16 cellular contexts compared by ENCODE assay signal in the genomic region with DNA sequence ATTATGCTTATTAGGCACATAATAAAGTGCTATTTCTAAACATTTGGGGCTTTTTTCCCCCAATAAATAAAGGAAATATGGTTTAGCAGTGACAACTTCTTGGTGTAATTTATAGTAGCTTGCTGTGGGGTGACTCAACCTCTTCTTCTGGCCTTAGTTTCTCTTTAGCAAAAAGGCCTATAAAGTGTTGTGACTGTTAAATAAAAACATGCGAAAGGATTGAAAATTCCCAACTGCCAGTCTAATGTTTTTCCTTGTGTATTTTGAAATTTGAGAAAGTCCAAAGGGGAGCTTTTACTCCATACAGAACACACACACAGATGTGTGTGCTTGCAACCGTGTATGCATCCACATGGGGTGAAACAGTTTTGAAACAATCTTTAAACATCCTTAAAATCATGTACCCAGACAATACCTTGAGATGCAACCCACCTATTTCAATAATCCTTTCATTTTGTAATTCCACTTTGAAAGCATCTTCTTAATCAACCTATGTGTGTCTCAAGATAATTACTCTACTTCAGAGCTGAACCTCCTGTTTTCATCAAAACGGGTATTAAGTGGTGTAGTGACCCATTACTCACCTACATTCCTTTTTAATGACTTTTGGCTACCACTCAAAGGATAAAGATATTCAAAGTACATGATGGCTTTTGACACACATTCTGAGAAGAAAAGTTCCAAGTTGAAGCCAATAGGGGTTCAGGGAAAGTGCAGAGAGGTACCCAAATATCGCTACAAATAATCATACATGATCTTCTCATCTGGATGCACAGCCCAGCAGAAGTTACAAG.
A peak's percentile ranks its signal among the peaks of the same experiment; 100 is the strongest.
DNase-seq lines count a peak whose midpoint lies in the region; ATAC-seq, FAIRE-seq and TF ChIP-seq lines count a peak whose summit lies in the region.
"Had no signal": no experiment of that assay in that cellular context is flagged by ENCODE, and none has a peak within 500 bp of the region (broad histone marks: within the 10 kb centered on the region; RNA-seq: fewer than 3 reads in every experiment).

No MANE protein-coding gene starts in this region.

- H3K27me3 ChIP-seq in HepG2 (ENCODE audit: control insufficient read depth in 1 of 2, insufficient read depth in 2 of 2, low read length in 2 of 2) (no peaks in the 10 kb centered on the region), aorta (ENCODE audit: control insufficient read depth in 1 of 2, insufficient read depth in 2 of 2, low read length in 1 of 2) (no peaks in the 10 kb centered on the region)

- no peak for FAIRE-seq in HepG2 (lab: Jason Lieb, UNC)

- DNase-seq in HFFc6 (peak; percentile 38), amniotic epithelial cell (ENCODE audit: low read depth) (peak; percentile 38), fibroblast of villous mesenchyme (ENCODE audit: low read depth) (peak; percentile 47), HepG2 (ENCODE audit: low spot score) (no peak), aorta (no peak)
- DNase-seq in stimulated activated naive B cell treated with anti-CD40 and anti-IgM and Interleukin-4, amounts not matched to agents 10 μg/mL and 1 μg/mL and 100 μg/mL, for 72 hours: no peak
- DNase-seq: activated gamma-delta T cell; CD4-positive, alpha-beta T cell; central memory CD4-positive, alpha-beta T cell; endodermal cell; NCI-H146; NCI-H446 treated with DMSO at 0.1 percent for 48 hours had no signal

- no peak for TF ChIP-seq POLR2A in HepG2 (IDR thresholded peaks at IDR 0.05; ENCODE audit: insufficient read depth in 1 of 2, low read depth in 2 of 2, low read length in 2 of 2)
- no peak for TF ChIP-seq POLR2A in GM18505 (IDR thresholded peaks at IDR 0.05; ENCODE audit: borderline replicate concordance, extremely low read depth, insufficient read depth, insufficient read length)

- TF ChIP-seq RAD21 in HepG2 (CRISPR knock-in tag; IDR thresholded peaks at IDR 0.05): no peak

- intact Hi-C loops in HepG2 (cut with micrococcal nuclease; ENCODE audit: unreplicated experiment) (no loop called here), aorta (cut with DNase I) (no loop called here)

- no peaks in the 10 kb centered on the region; the same call in 1 of the 2 replicates for H3K27me3 Mint-ChIP-seq in HFFc6 (ENCODE audit: insufficient read depth)
- H3K27me3 Mint-ChIP-seq in stimulated activated naive B cell treated with anti-CD40 and anti-IgM and Interleukin-4, amounts not matched to agents 10 μg/mL and 1 μg/mL and 100 μg/mL, for 72 hours: no peaks in the 10 kb centered on the region
- H3K27me3 Mint-ChIP-seq: CD4-positive, alpha-beta T cell; progenitor cell of endocrine pancreas had no signal

- H3K4me1 ChIP-seq in HepG2 (ENCODE audit: insufficient read depth, low read length): no peaks in the 10 kb centered on the region
- H3K4me1 ChIP-seq in aorta (ENCODE audit: control insufficient read depth in 1 of 2, insufficient read depth in 2 of 2, low read length in 2 of 2): no peaks in the 10 kb centered on the region

- BruUV-seq in HepG2 (replicated peaks; lab: Mats Ljungman, UMichigan): no TSS peak

- TF ChIP-seq CTCF in HFFc6 (IDR thresholded peaks at IDR 0.05): no peak
- TF ChIP-seq CTCF in fibroblast of villous mesenchyme (IDR thresholded peaks at IDR 0.05; ENCODE audit: insufficient read depth, low read depth, low read length): no peak
- no peak for TF ChIP-seq CTCF in HepG2 (CRISPR knock-in tag; IDR thresholded peaks at IDR 0.05)

- H3K9me3 ChIP-seq in HepG2 (ENCODE audit: low read length) (no peaks in the 10 kb centered on the region), aorta (ENCODE audit: control insufficient read depth, low read length) (no peaks in the 10 kb centered on the region)
- H3K9me3 ChIP-seq: thoracic aorta had no signal

- no peak for ATAC-seq in stimulated activated naive B cell treated with anti-CD40 and anti-IgM and Interleukin-4, amounts not matched to agents 10 μg/mL and 1 μg/mL and 100 μg/mL, for 72 hours (replicated peaks)
- ATAC-seq in HepG2: no peak
- no peak for ATAC-seq in GM18505 (IDR thresholded peaks at IDR 0.05; ENCODE audit: unreplicated experiment)
- ATAC-seq in aorta (ENCODE audit: low FRiP score): no peak

- POLR2A ChIA-PET in HepG2 (lab: Yijun Ruan, JAX): no interaction called here

- peaks cover 39% of the 10 kb centered on the region for H3K4me1 Mint-ChIP-seq in HFFc6 (ENCODE audit: low read depth)
- H3K4me1 Mint-ChIP-seq in stimulated activated naive B cell treated with anti-CD40 and anti-IgM and Interleukin-4, amounts not matched to agents 10 μg/mL and 1 μg/mL and 100 μg/mL, for 72 hours: no peaks in the 10 kb centered on the region
- H3K4me1 Mint-ChIP-seq: endodermal cell had no signal

- H2AFZ ChIP-seq in HepG2 (ENCODE audit: low read length): no peak overlapping the region

- 93% methylated on average over 4 of the region's 4 CpGs for WGBS in HepG2 (ENCODE audit: low lambda C conversion rate)
- WGBS in aorta, 2 donors: 79 to 81% methylated on average over 4 of the region's 4 CpGs

- H3K9ac ChIP-seq in HepG2 (ENCODE audit: insufficient read depth, low read depth, low read length): no peak overlapping the region
- H3K9ac ChIP-seq: KMS-11 had no signal

- H3K4me3 ChIP-seq in fibroblast of villous mesenchyme (ENCODE audit: low read depth, low read length): no peak overlapping the region
- no peak overlapping the region for H3K4me3 ChIP-seq in HepG2 (replicated peaks in 1 of 3; ENCODE audit: insufficient read depth in 1 of 3, low read depth in 2 of 3, low read length in 3 of 3)
- no peak overlapping the region for H3K4me3 ChIP-seq in aorta (ENCODE audit: low read length in 2 of 2)
- H3K4me3 ChIP-seq: thoracic aorta had no signal

- peaks cover 8 to 52% of the 10 kb centered on the region in 2 experiments; a peak in 4 of 5 replicates for H3K36me3 ChIP-seq in HepG2 (replicated peaks in 1 of 2; ENCODE audit: control insufficient read depth in 1 of 2, insufficient read depth in 2 of 2, low read length in 2 of 2)
- H3K36me3 ChIP-seq in aorta (ENCODE audit: control insufficient read depth in 1 of 2, insufficient read depth in 2 of 2, low read length in 1 of 2): peaks cover 7 to 8% of the 10 kb centered on the region in 2 donors

- peaks cover 41% of the 10 kb centered on the region for H3K36me3 Mint-ChIP-seq in HFFc6 (ENCODE audit: low read depth)
- peaks cover 36 to 58% of the 10 kb centered on the region in 2 donors for H3K36me3 Mint-ChIP-seq in stimulated activated naive B cell treated with anti-CD40 and anti-IgM and Interleukin-4, amounts not matched to agents 10 μg/mL and 1 μg/mL and 100 μg/mL, for 72 hours

- peak overlapping the region; percentile 42 for H3K4me3 Mint-ChIP-seq in HFFc6
- no peak overlapping the region for H3K4me3 Mint-ChIP-seq in stimulated activated naive B cell treated with anti-CD40 and anti-IgM and Interleukin-4, amounts not matched to agents 10 μg/mL and 1 μg/mL and 100 μg/mL, for 72 hours
- H3K4me3 Mint-ChIP-seq: CD4-positive, alpha-beta T cell; endodermal cell had no signal

- no peaks in the 10 kb centered on the region for H4K20me1 ChIP-seq in HepG2 (ENCODE audit: insufficient read depth, low read length)

- CTCF ChIA-PET in HepG2 (lab: Yijun Ruan, JAX; ENCODE audit: low intra/inter-chr PET ratio, low total read pairs): no interaction called here

- H3K27ac ChIP-seq in HepG2 (ENCODE audit: extremely low read length, insufficient read depth, low read length) (no peak overlapping the region), aorta (ENCODE audit: low read depth in 1 of 2, low read length in 2 of 2) (no peak overlapping the region)
- H3K27ac ChIP-seq: KMS-11, thoracic aorta had no signal

- peak overlapping the region; percentile 79 for H3K27ac Mint-ChIP-seq in HFFc6
- peak overlapping the region; percentile 49 for H3K27ac Mint-ChIP-seq in stimulated activated naive B cell treated with anti-CD40 and anti-IgM and Interleukin-4, amounts not matched to agents 10 μg/mL and 1 μg/mL and 100 μg/mL, for 72 hours
- H3K27ac Mint-ChIP-seq: CD4-positive, alpha-beta T cell; endodermal cell; progenitor cell of endocrine pancreas had no signal

- H3K4me2 ChIP-seq in HepG2 (ENCODE audit: low read depth, low read length): no peak overlapping the region
- H3K4me2 ChIP-seq: KMS-11 had no signal

- in situ Hi-C loops in HepG2 (cut with HindIII; ENCODE audit: extremely low pct_ligation_motif_present, low pct_unique_long_range_greater_than_20kb): no loop called here

- H3K9me3 Mint-ChIP-seq in HFFc6: no peaks in the 10 kb centered on the region
- H3K9me3 Mint-ChIP-seq in stimulated activated naive B cell treated with anti-CD40 and anti-IgM and Interleukin-4, amounts not matched to agents 10 μg/mL and 1 μg/mL and 100 μg/mL, for 72 hours: peaks cover 0 to 2% of the 10 kb centered on the region in 2 donors
- H3K9me3 Mint-ChIP-seq: CD4-positive, alpha-beta T cell; endodermal cell had no signal

- H3K79me2 ChIP-seq in HepG2 (ENCODE audit: insufficient read depth, low read length): no peaks in the 10 kb centered on the region

- TF ChIP-seq EP300 in HepG2 (IDR thresholded peaks at IDR 0.05; ENCODE audit: low read depth in 2 of 2, low read length in 2 of 2) (no peak), HepG2 (CRISPR knock-in tag; IDR thresholded peaks at IDR 0.05; ENCODE audit: borderline replicate concordance) (no peak)

TF ChIP-seq in HepG2, 621 proteins besides CTCF, POLR2A, EP300 and RAD21 (continues in another document):
- TF ChIP-seq ZNF678 (CRISPR knock-in tag; IDR thresholded peaks at IDR 0.05): no peak
- TF ChIP-seq, protein P1, sequence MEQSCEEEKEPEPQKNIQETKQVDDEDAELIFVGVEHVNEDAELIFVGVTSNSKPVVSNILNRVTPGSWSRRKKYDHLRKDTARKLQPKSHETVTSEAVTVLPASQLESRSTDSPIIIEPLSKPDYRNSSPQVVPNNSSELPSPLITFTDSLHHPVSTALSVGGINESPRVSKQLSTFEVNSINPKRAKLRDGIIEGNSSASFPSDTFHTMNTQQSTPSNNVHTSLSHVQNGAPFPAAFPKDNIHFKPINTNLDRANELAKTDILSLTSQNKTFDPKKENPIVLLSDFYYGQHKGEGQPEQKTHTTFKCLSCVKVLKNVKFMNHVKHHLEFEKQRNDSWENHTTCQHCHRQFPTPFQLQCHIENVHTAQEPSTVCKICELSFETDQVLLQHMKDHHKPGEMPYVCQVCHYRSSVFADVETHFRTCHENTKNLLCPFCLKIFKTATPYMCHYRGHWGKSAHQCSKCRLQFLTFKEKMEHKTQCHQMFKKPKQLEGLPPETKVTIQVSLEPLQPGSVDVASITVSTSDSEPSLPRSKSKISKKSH (CRISPR knock-in tag; IDR thresholded peaks at IDR 0.05; ENCODE audit: borderline replicate concordance): no peak
- TF ChIP-seq MTF1 (CRISPR knock-in tag; IDR thresholded peaks at IDR 0.05): no peak

Comparison
In these comparisons a context has a peak if more than half of its experiments do, and no peak if none do; other contexts are left out.
1. DNase-seq: peak in HFFc6 (single experiment), amniotic epithelial cell (single experiment) and fibroblast of villous mesenchyme (single experiment); none in stimulated activated naive B cell treated with anti-CD40 and anti-IgM and Interleukin-4, amounts not matched to agents 10 μg/mL and 1 μg/mL and 100 μg/mL, for 72 hours (single experiment), HepG2 (single experiment) and aorta (0 of 2).